ENCODE assay signal across 16 cellular contexts in the genomic region with DNA sequence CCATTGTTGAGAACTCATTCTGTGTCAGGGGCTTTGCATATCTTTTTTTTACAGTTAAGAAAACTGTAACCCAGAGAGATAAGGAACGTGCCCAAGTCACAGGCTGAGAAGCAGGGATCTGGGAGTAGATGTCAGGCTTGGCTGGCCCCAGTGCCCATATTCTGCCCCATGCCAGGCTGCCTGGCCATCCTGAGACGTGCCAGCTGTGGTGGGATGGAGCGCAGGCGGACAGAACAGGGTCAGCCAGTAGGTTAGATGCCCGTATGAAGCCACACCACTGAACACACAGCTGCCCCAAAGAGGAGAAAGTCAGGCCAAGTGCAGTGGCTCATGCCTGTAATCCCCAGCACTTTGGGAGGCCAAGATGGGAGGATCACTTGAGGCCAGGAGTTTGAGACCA.
"Had no signal": no experiment of that assay in that cellular context is flagged by ENCODE, and none has a peak within 500 bp of the region (broad histone marks: within the 10 kb centered on the region; RNA-seq: fewer than 3 reads in every experiment).

No MANE protein-coding gene starts in this region.

- H3K4me3 Mint-ChIP-seq: activated CD4-positive, alpha-beta T cell treated with anti-CD3 and anti-CD28 coated beads for 36 hours; activated CD8-positive, alpha-beta T cell treated with anti-CD3 and anti-CD28 coated beads for 36 hours; activated naive CD4-positive, alpha-beta T cell treated with anti-CD3 and anti-CD28 coated beads, Interleukin-2, amount 10 ng/mL, durations not matched to agents 7 days and 5 days; activated T-helper 17 cell treated with anti-CD3 and anti-CD28 coated beads, Interleukin-2, amount 50 U/mL, for 72 hours; stimulated activated memory B cell treated with anti-CD40 and anti-IgM and Interleukin-4, amounts not matched to agents 10 μg/mL and 1 μg/mL and 100 μg/mL, for 72 hours had no signal

- FAIRE-seq: endometrium, small intestine had no signal

- H3K9me3 ChIP-seq: adrenal gland, body of pancreas, gastrocnemius medialis, upper lobe of left lung had no signal

- DNase-seq: activated CD4-positive, alpha-beta T cell treated with anti-CD3 and anti-CD28 coated beads for 36 hours; activated CD8-positive, alpha-beta memory T cell treated with anti-CD3 and anti-CD28 coated beads, Interleukin-2, amount 50 U/mL, for 4 hours; activated CD8-positive, alpha-beta T cell treated with anti-CD3 and anti-CD28 coated beads for 36 hours; activated naive CD4-positive, alpha-beta T cell treated with anti-CD3 and anti-CD28 coated beads, Interleukin-2, amount 10 ng/mL, durations not matched to agents 7 days and 5 days; cerebellar nuclear complex; gastrocnemius medialis; islet precursor cell; small intestine; upper lobe of left lung had no signal

- H3K27ac Mint-ChIP-seq: activated CD4-positive, alpha-beta T cell treated with anti-CD3 and anti-CD28 coated beads for 36 hours; activated naive CD4-positive, alpha-beta T cell treated with anti-CD3 and anti-CD28 coated beads, Interleukin-2, amount 10 ng/mL, durations not matched to agents 7 days and 5 days; activated T-helper 17 cell treated with anti-CD3 and anti-CD28 coated beads, Interleukin-2, amount 50 U/mL, for 72 hours; stimulated activated memory B cell treated with anti-CD40 and anti-IgM and Interleukin-4, amounts not matched to agents 10 μg/mL and 1 μg/mL and 100 μg/mL, for 72 hours had no signal

- ATAC-seq: activated CD4-positive, alpha-beta T cell treated with anti-CD3 and anti-CD28 coated beads for 36 hours; activated CD8-positive, alpha-beta T cell treated with anti-CD3 and anti-CD28 coated beads for 36 hours; activated T-helper 17 cell treated with anti-CD3 and anti-CD28 coated beads, Interleukin-2, amount 50 U/mL, for 72 hours; gastrocnemius medialis; right cardiac atrium; stimulated activated memory B cell treated with anti-CD40 and anti-IgM and Interleukin-4, amounts not matched to agents 10 μg/mL and 1 μg/mL and 100 μg/mL, for 72 hours had no signal

- H3K36me3 ChIP-seq: adrenal gland, gastrocnemius medialis had no signal

- H3K9me3 Mint-ChIP-seq: activated CD8-positive, alpha-beta T cell treated with anti-CD3 and anti-CD28 coated beads for 36 hours; activated naive CD4-positive, alpha-beta T cell treated with anti-CD3 and anti-CD28 coated beads, Interleukin-2, amount 10 ng/mL, durations not matched to agents 7 days and 5 days; activated T-helper 17 cell treated with anti-CD3 and anti-CD28 coated beads, Interleukin-2, amount 50 U/mL, for 72 hours; stimulated activated memory B cell treated with anti-CD40 and anti-IgM and Interleukin-4, amounts not matched to agents 10 μg/mL and 1 μg/mL and 100 μg/mL, for 72 hours had no signal

- H3K4me3 ChIP-seq: adrenal gland, body of pancreas, gastrocnemius medialis, upper lobe of left lung had no signal

- H3K27ac ChIP-seq: adrenal gland, body of pancreas, gastrocnemius medialis, VCaP had no signal

- H3K27me3 Mint-ChIP-seq: activated CD4-positive, alpha-beta T cell treated with anti-CD3 and anti-CD28 coated beads for 36 hours; activated CD8-positive, alpha-beta T cell treated with anti-CD3 and anti-CD28 coated beads for 36 hours; activated naive CD4-positive, alpha-beta T cell treated with anti-CD3 and anti-CD28 coated beads, Interleukin-2, amount 10 ng/mL, durations not matched to agents 7 days and 5 days; activated T-helper 17 cell treated with anti-CD3 and anti-CD28 coated beads, Interleukin-2, amount 50 U/mL, for 72 hours; stimulated activated memory B cell treated with anti-CD40 and anti-IgM and Interleukin-4, amounts not matched to agents 10 μg/mL and 1 μg/mL and 100 μg/mL, for 72 hours had no signal

- H3K27me3 ChIP-seq: adrenal gland, body of pancreas, gastrocnemius medialis, upper lobe of left lung had no signal

- H3K4me1 ChIP-seq: body of pancreas had no signal
